In genomic region chr21:37378700-37379139, GRCh38 we compare ENCODE assay signal across 14 cellular contexts. TPM values are rescaled to one million over a fixed set of nuclear protein-coding genes. Genes with fewer than 3 reads are reported as not detected.
A peak's percentile ranks its signal among the peaks of the same experiment; 100 is the strongest.
DNase-seq lines count a peak whose midpoint lies in the region; ATAC-seq and TF ChIP-seq lines count a peak whose summit lies in the region.
"Had no signal": no experiment of that assay in that cellular context is flagged by ENCODE, and none has a peak within 500 bp of the region (broad histone marks: within the 10 kb centered on the region; RNA-seq: fewer than 3 reads in every experiment).

No MANE protein-coding gene starts in this region.

- CTCF ChIA-PET in T-cell (lab: Charles Lee), result no interaction called here

- ATAC-seq in T-cell (replicated peaks in 1 of 4) (peak in 2 of 4 experiments; percentile 32 to 39), GM19455 (IDR thresholded peaks at IDR 0.05; ENCODE audit: unreplicated experiment) (no peak)
- ATAC-seq: foreskin keratinocyte had no signal

- H3K36me3 Mint-ChIP-seq in T-cell (peaks cover 17% of the 10 kb centered on the region), endothelial cell (ENCODE audit: low read depth, unreplicated experiment) (no peaks in the 10 kb centered on the region), type B pancreatic cell (peaks cover 28% of the 10 kb centered on the region)

- H3K4me1 Mint-ChIP-seq in T-cell, result peaks cover 87 to 88% (median 88%) of the 10 kb centered on the region in 3 donors
- peaks cover 49% of the 10 kb centered on the region for H3K4me1 Mint-ChIP-seq in endothelial cell (ENCODE audit: unreplicated experiment)
- H3K4me1 Mint-ChIP-seq in type B pancreatic cell (ENCODE audit: unreplicated experiment), result peaks cover 45% of the 10 kb centered on the region

- peaks cover 0 to 3% (median 3%) of the 10 kb centered on the region in 3 donors for H3K9me3 Mint-ChIP-seq in T-cell
- H3K9me3 Mint-ChIP-seq in endothelial cell (ENCODE audit: unreplicated experiment), result no peaks in the 10 kb centered on the region
- H3K9me3 Mint-ChIP-seq in type B pancreatic cell, result peaks cover 5% of the 10 kb centered on the region

- H3K4me3 ChIP-seq in cardiac muscle cell, result no peak overlapping the region
- H3K4me3 ChIP-seq: thyroid gland had no signal

- H3K4me1 ChIP-seq in cardiac muscle cell (ENCODE audit: low read depth), result peaks cover 28% of the 10 kb centered on the region

- H3K27ac ChIP-seq in cardiac muscle cell, result peak overlapping the region; percentile 74
- H3K27ac ChIP-seq: foreskin keratinocyte, VCaP had no signal

- no peak for TF ChIP-seq CTCF in cardiac muscle cell (IDR thresholded peaks at IDR 0.05; ENCODE audit: low read depth, low read length)
- no peak for TF ChIP-seq CTCF in endothelial cell (IDR thresholded peaks at IDR 0.05; ENCODE audit: unreplicated experiment)
- no peak for TF ChIP-seq CTCF in type B pancreatic cell (conservative IDR thresholded peaks at IDR 0.05)

- H3K27ac Mint-ChIP-seq in T-cell, result peak overlapping the region; percentile 13 to 37
- peak overlapping the region; percentile 7 for H3K27ac Mint-ChIP-seq in endothelial cell (ENCODE audit: unreplicated experiment)
- H3K27ac Mint-ChIP-seq in type B pancreatic cell, result peak overlapping the region; percentile 67

- intact Hi-C loops in cardiac septum (cut with DNase I), result no loop called here

- no peaks in the 10 kb centered on the region for H3K9me3 ChIP-seq in cardiac muscle cell (ENCODE audit: low read depth)
- H3K9me3 ChIP-seq: thyroid gland had no signal

- H3K4me3 Mint-ChIP-seq in T-cell (peak overlapping the region; percentile 5 to 68 (median 19)), endothelial cell (ENCODE audit: unreplicated experiment) (no peak overlapping the region), type B pancreatic cell (peak overlapping the region; percentile 35)

- H3K27me3 Mint-ChIP-seq in T-cell, result no peaks in the 10 kb centered on the region
- no peaks in the 10 kb centered on the region for H3K27me3 Mint-ChIP-seq in endothelial cell (ENCODE audit: unreplicated experiment)
- H3K27me3 Mint-ChIP-seq in type B pancreatic cell, result no peaks in the 10 kb centered on the region

- H3K27me3 ChIP-seq in cardiac muscle cell, result no peaks in the 10 kb centered on the region
- H3K27me3 ChIP-seq: foreskin keratinocyte, thyroid gland had no signal

- POLR2A ChIA-PET in T-cell (lab: Charles Lee), result interaction anchor here (0.5 to 1.0 kb wide), 2 partner anchors 20 to 175 kb away, joined by 4 to 5 read pairs; no protein-coding TSS in a partner anchor

- DNase-seq in cardiac muscle cell (ENCODE audit: low read depth in 1 of 2, low spot score in 1 of 2), result no peak
- no peak for DNase-seq in cardiac septum (ENCODE audit: low spot score)
- DNase-seq in T-cell, result no peak
- DNase-seq in endothelial cell (ENCODE audit: low spot score), result no peak
- no peak for DNase-seq in type B pancreatic cell (ENCODE audit: extremely low spot score, unreplicated experiment)
- DNase-seq in foreskin melanocyte, result no peak
- no peak for DNase-seq in stimulated activated naive CD4-positive, alpha-beta T cell (lab: John Stamatoyannopoulos, UW)
- DNase-seq: foreskin keratinocyte, mesenchymal stem cell, NCI-H1092 treated with DMSO at 0.1 percent for 48 hours, NCI-H2227 treated with DMSO at 0.1 percent for 48 hours, thyroid gland had no signal

- H3K36me3 ChIP-seq in cardiac muscle cell, result no peaks in the 10 kb centered on the region
- H3K36me3 ChIP-seq: thyroid gland had no signal

RNA-seq across cellular contexts. Expression of gene DYRK1A, which starts 12.1 kb away (rescaled TPM):
- 57.7 and 61.7 TPM in 2 replicates for total RNA-seq in cardiac muscle cell
- polyA plus RNA-seq in cardiac muscle cell, result 4.2 and 4.5 TPM in 2 replicates
- total RNA-seq in cardiac septum, result 72.9 TPM
- 100 to 1,000 TPM; 113 to 149 (median 115) TPM for total RNA-seq in T-cell
- 87.5 TPM for total RNA-seq in endothelial cell (ENCODE audit: unreplicated experiment)
- 63.0 and 70.6 TPM in 2 replicates for total RNA-seq in type B pancreatic cell (ENCODE audit: low replicate concordance)

Comparison
In these comparisons a context has a peak if more than half of its experiments do, and no peak if none do; other contexts are left out.
1. H3K27ac Mint-ChIP-seq: peak in every context shown above with its lines; median percentile 67 in type B pancreatic cell; 25 in T-cell; 7 in endothelial cell.